9 cellular contexts compared by ENCODE assay signal in the genomic region with DNA sequence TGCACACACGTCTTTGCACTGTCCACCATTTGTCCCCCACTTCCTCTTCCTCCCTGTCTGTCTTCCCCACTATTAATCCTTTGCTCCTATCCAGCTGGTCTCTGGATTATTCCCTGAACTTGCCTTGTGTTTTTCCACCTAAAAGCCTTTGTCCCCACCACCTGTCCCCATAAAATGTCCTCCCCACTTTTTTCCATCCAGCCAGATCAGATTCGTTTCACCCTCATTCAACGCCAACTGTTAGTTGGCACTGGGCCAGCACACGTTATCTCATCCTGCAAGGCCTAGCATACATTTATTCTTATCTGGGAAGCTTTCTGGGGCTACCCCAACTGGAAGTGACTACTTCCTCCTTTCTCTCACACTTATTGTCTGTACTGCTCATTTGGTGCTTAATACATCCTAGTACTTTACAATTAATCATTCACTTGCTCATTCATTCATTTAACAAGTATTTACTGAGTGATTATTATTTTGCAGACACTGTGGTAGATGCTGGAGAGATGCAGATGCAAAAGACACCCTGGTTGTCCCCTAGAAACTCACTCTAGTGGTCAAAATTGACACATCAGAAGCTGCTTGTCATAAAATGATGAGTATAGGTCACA.
DNase-seq lines count a peak whose midpoint lies in the region; ATAC-seq and TF ChIP-seq lines count a peak whose summit lies in the region.
"Had no signal": no experiment of that assay in that cellular context is flagged by ENCODE, and none has a peak within 500 bp of the region (broad histone marks: within the 10 kb centered on the region; RNA-seq: fewer than 3 reads in every experiment).

No MANE protein-coding gene starts in this region.

- WGBS in mesodermal cell (ENCODE audit: insufficient coverage in 2 of 2), 2 experiments, result 73 to 87% methylated on average over 4 of the region's 4 CpGs
- 38 to 45% methylated on average over 4 of the region's 4 CpGs for WGBS in testis, 2 donors

- intact Hi-C loops in testis (cut with DNase I; ENCODE audit: low total_unique reads), result no loop called here

- no peaks in the 10 kb centered on the region for H3K27me3 ChIP-seq in testis

- H3K4me1 ChIP-seq in mesodermal cell (ENCODE audit: control insufficient read depth, insufficient read depth, low read length, poor library complexity, severe bottlenecking) (peaks cover under 1% of the 10 kb centered on the region), testis (no peaks in the 10 kb centered on the region)
- H3K4me1 ChIP-seq: SJSA1 had no signal

- DNase-seq in NCI-H748 (lab: John Stamatoyannopoulos, UW; ENCODE audit: unreplicated experiment) (peak; percentile 100), ureter (ENCODE audit: low spot score) (no peak), globus pallidus (ENCODE audit: low spot score) (no peak), testis (no peak)

- H3K4me3 ChIP-seq in mesodermal cell (ENCODE audit: extremely low read depth, insufficient read depth, low read length, poor library complexity, severe bottlenecking), result no peak overlapping the region
- H3K4me3 ChIP-seq in testis, result no peak overlapping the region
- H3K4me3 ChIP-seq: SJSA1 had no signal

- H3K36me3 ChIP-seq in mesodermal cell (ENCODE audit: control insufficient read depth, insufficient read depth, low read length), result no peaks in the 10 kb centered on the region
- H3K36me3 ChIP-seq in testis (ENCODE audit: low read depth, missing control alignments), result no peaks in the 10 kb centered on the region
- H3K36me3 ChIP-seq: SJSA1 had no signal

- no peak for TF ChIP-seq CTCF in testis (IDR thresholded peaks at IDR 0.05)

- no peak for TF ChIP-seq POLR2A in testis (IDR thresholded peaks at IDR 0.05)

- ATAC-seq in GM19395 (IDR thresholded peaks at IDR 0.05; ENCODE audit: unreplicated experiment) (peak; percentile 70), HG03432 (IDR thresholded peaks at IDR 0.05; ENCODE audit: unreplicated experiment) (peak; percentile 70), GM18868 (IDR thresholded peaks at IDR 0.05; ENCODE audit: unreplicated experiment) (no peak)

- H3K27ac ChIP-seq in mesodermal cell (ENCODE audit: low read depth, low read length, severe bottlenecking), result peak overlapping the region; percentile 10
- H3K27ac ChIP-seq in testis, result no peak overlapping the region
- H3K27ac ChIP-seq: SJSA1 had no signal

- H3K9me3 ChIP-seq in mesodermal cell (ENCODE audit: control insufficient read depth, low read length) (no peaks in the 10 kb centered on the region), testis (no peaks in the 10 kb centered on the region)
- H3K9me3 ChIP-seq: SJSA1 had no signal
